Comparison of ENCODE assay signal across 23 cellular contexts in genomic region chr9:19410594-19410993, GRCh38. TPM values are rescaled to one million over a fixed set of nuclear protein-coding genes. Genes with fewer than 3 reads are reported as not detected.
DNase-seq lines count a peak whose midpoint lies in the region; TF ChIP-seq lines count a peak whose summit lies in the region.
"Had no signal": no experiment of that assay in that cellular context is flagged by ENCODE, and none has a peak within 500 bp of the region (broad histone marks: within the 10 kb centered on the region; RNA-seq: fewer than 3 reads in every experiment).

No MANE protein-coding gene starts in this region.

- peaks cover 10% of the 10 kb centered on the region for H3K27me3 Mint-ChIP-seq in brain
- H3K27me3 Mint-ChIP-seq: activated T-cell treated with anti-CD3 and anti-CD28 coated beads, Interleukin-2, amount 50 U/mL, for 24 hours had no signal

- no peaks in the 10 kb centered on the region for H3K27me3 ChIP-seq in osteoblast (ENCODE audit: insufficient read depth, low read length)
- H3K27me3 ChIP-seq: cardiac muscle cell, esophagus squamous epithelium, gastroesophageal sphincter had no signal

- no peak overlapping the region for H3K27ac Mint-ChIP-seq in brain
- H3K27ac Mint-ChIP-seq: activated T-cell treated with anti-CD3 and anti-CD28 coated beads, Interleukin-2, amount 50 U/mL, for 24 hours; endodermal cell had no signal

- peaks cover 20% of the 10 kb centered on the region for H3K4me1 ChIP-seq in osteoblast (ENCODE audit: insufficient read depth, low read length)

- H3K36me3 ChIP-seq in osteoblast (ENCODE audit: insufficient read depth, low read length), result no peaks in the 10 kb centered on the region
- H3K36me3 ChIP-seq: cardiac muscle cell, esophagus squamous epithelium, gastroesophageal sphincter had no signal

- peak overlapping the region; percentile 87 for H3K27ac ChIP-seq in C4-2B
- peak overlapping the region; percentile 49 for H3K27ac ChIP-seq in osteoblast (ENCODE audit: low read depth, low read length)
- H3K27ac ChIP-seq: cardiac muscle cell, gastroesophageal sphincter had no signal

- H4K20me1 ChIP-seq in osteoblast (ENCODE audit: insufficient read depth, low read length), result no peaks in the 10 kb centered on the region

- H3K4me3 ChIP-seq in LNCaP clone FGC (ENCODE audit: low read depth, low read length) (peak overlapping the region; percentile 73; the same call in 1 of the 2 replicates), osteoblast (ENCODE audit: insufficient read depth, low read length) (no peak overlapping the region)

- H3K79me2 ChIP-seq in osteoblast (ENCODE audit: insufficient read depth, low read length), result no peaks in the 10 kb centered on the region

- peaks cover 0 to 4% (median 3%) of the 10 kb centered on the region in 5 experiments for H3K9me3 Mint-ChIP-seq in brain
- H3K9me3 Mint-ChIP-seq: activated T-cell treated with anti-CD3 and anti-CD28 coated beads, Interleukin-2, amount 50 U/mL, for 24 hours; endodermal cell had no signal

- no peak overlapping the region for H2AFZ ChIP-seq in osteoblast (ENCODE audit: low read length)

- DNase-seq in LNCaP clone FGC (ENCODE audit: low read depth), result no peak
- no peak for DNase-seq in osteoblast (ENCODE audit: insufficient read length, low spot score, missing footprints)
- no peak for DNase-seq in NCI-H82 treated with DMSO at 0.1 percent for 48 hours (lab: John Stamatoyannopoulos, UW; ENCODE audit: unreplicated experiment)
- DNase-seq in GM19240 (ENCODE audit: insufficient read length, low spot score), result no peak
- no peak for DNase-seq in NCI-H2081 treated with DMSO at 0.1 percent for 48 hours (lab: John Stamatoyannopoulos, UW)
- DNase-seq: activated CD4-positive, CD25-positive, alpha-beta regulatory T cell treated with anti-CD3 and anti-CD28 coated beads, Interleukin-2, amount 50 U/mL, for 72 hours; activated naive CD4-positive, alpha-beta T cell treated with Interleukin-2 at 50 U/mL for 16 hours; activated T-cell treated with anti-CD3 and anti-CD28 coated beads, Interleukin-2, amount 50 U/mL, for 24 hours; DMS 273 treated with DMSO at 0.1 percent for 48 hours; endodermal cell; esophagus squamous epithelium; kidney; MM.1S; NCI-H146; NCI-H510A; occipital lobe; SHP77 treated with DMSO at 0.1 percent for 48 hours; small intestine; stimulated activated CD4-positive, alpha-beta T cell treated with anti-CD3 and anti-CD28 coated beads, Interleukin-1b, Interleukin-23, amount 100 ng/mL, for 48 hours had no signal

- peak overlapping the region in 4 of 5 experiments; percentile 88 to 99 (median 98) for H3K4me3 Mint-ChIP-seq in brain

- peaks cover 40% of the 10 kb centered on the region for H3K36me3 Mint-ChIP-seq in brain

- H3K4me2 ChIP-seq in osteoblast (ENCODE audit: insufficient read depth, low read length), result peak overlapping the region; percentile 21

- peaks cover 20% of the 10 kb centered on the region for H3K4me1 Mint-ChIP-seq in brain

- TF ChIP-seq CTCF in C4-2B (conservative IDR thresholded peaks at IDR 0.05) (no peak), LNCaP clone FGC (IDR thresholded peaks at IDR 0.05; ENCODE audit: control insufficient read depth, extremely low read depth, insufficient read depth) (no peak), brain (conservative IDR thresholded peaks at IDR 0.05) (no peak), osteoblast (IDR thresholded peaks at IDR 0.05; ENCODE audit: extremely low read depth, low read depth, low read length) (no peak)

- H3K9me3 ChIP-seq in osteoblast (ENCODE audit: low read depth, low read length), result no peaks in the 10 kb centered on the region
- H3K9me3 ChIP-seq: esophagus squamous epithelium, gastroesophageal sphincter had no signal

RNA-seq across cellular contexts. Expression of gene ACER2, which starts 1.8 kb away (rescaled TPM):
- polyA plus RNA-seq in brain (ENCODE audit: insufficient read depth, low read depth, low replicate concordance), result 4.1 TPM
- 1.5 and 2.2 TPM in 2 replicates for total RNA-seq in osteoblast

RNA-seq across cellular contexts. Expression of gene RPS6, which starts 30.6 kb away (rescaled TPM):
- polyA plus RNA-seq in brain (ENCODE audit: insufficient read depth, low read depth, low replicate concordance), result 2,180 TPM
- total RNA-seq in osteoblast, result 931 and 1,030 TPM in 2 replicates
